34 cellular contexts compared by ENCODE assay signal in the genomic region with DNA sequence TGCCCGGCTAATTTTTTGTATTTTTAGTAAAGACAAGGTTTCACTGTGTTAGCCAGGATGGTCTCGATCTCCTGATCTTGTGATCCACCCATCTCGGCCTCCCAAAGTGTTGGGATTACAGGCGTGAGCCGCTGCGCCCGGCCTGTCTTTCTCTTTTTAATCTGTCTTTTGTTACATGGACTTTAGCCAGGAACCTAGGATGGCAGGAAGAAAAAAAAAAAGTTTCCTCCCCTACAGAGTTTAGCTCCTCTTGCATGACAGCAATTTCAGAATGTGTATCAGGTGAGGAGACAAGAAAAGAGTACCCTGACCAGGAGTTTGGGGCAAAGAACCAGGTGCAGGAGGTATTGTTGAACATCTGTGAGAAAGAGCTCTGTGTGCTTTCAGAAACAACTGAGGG. TPM values are rescaled to one million over a fixed set of nuclear protein-coding genes. Genes with fewer than 3 reads are reported as not detected.
DNase-seq lines count a peak whose midpoint lies in the region; ATAC-seq and TF ChIP-seq lines count a peak whose summit lies in the region.
"Had no signal": no experiment of that assay in that cellular context is flagged by ENCODE, and none has a peak within 500 bp of the region (broad histone marks: within the 10 kb centered on the region; RNA-seq: fewer than 3 reads in every experiment).

No MANE protein-coding gene starts in this region.

- peak; percentile 70 for ATAC-seq in WTC11
- ATAC-seq in foreskin keratinocyte, result no peak
- ATAC-seq in naive thymus-derived CD8-positive, alpha-beta T cell, result no peak
- ATAC-seq: gastrocnemius medialis; Panc1; right lobe of liver; stimulated activated naive CD8-positive, alpha-beta T cell treated with anti-CD3 and anti-CD28 coated beads, Interleukin-15, amount 100 ng/mL, for 72 hours had no signal

- peak; percentile 21 for DNase-seq in WTC11 (ENCODE audit: low spot score)
- peak; percentile 49 for DNase-seq in iPS-NIHi11 (ENCODE audit: low spot score)
- DNase-seq in foreskin keratinocyte, result no peak
- DNase-seq in retina, result no peak
- no peak for DNase-seq in NCI-H187 treated with DMSO at 0.1 percent for 48 hours (lab: John Stamatoyannopoulos, UW)
- DNase-seq in naive thymus-derived CD8-positive, alpha-beta T cell, result no peak
- DNase-seq: activated CD4-positive, alpha-beta memory T cell treated with anti-CD3 and anti-CD28 coated beads for 36 hours; activated CD4-positive, CD25-positive, alpha-beta regulatory T cell treated with anti-CD3 and anti-CD28 coated beads, Interleukin-2, amount 50 U/mL, for 72 hours; activated naive CD4-positive, alpha-beta T cell treated with anti-CD3 and anti-CD28 coated beads, Interleukin-2, amount 10 ng/mL, durations not matched to agents 7 days and 5 days; amniotic stem cell; DMS79; gastrocnemius medialis; GF-D8; HFFc6; islet precursor cell; KBM-7; left ventricle myocardium inferior; mesenchymal stem cell; NCI-H1417; NCI-H2029 treated with DMSO at 0.1 percent for 48 hours; NCI-H524; NK-92 treated with Interleukin-12 subunit alpha and Interleukin-12 subunit beta, amount 100 ng/mL, for 24 hours; right lobe of liver; SHP77; stimulated activated CD8-positive, alpha-beta memory T cell treated with anti-CD3 and anti-CD28 coated beads, Interleukin-4, amount 100 ng/mL, for 48 hours; stimulated activated naive CD8-positive, alpha-beta T cell treated with anti-CD3 and anti-CD28 coated beads, Interleukin-15, amount 100 ng/mL, for 72 hours; thyroid gland had no signal

- H3K27ac Mint-ChIP-seq in WTC11, result peak overlapping the region; percentile 99
- peak overlapping the region in 3 of 10 donors; percentile 21 to 70 (median 24) for H3K27ac Mint-ChIP-seq in naive thymus-derived CD8-positive, alpha-beta T cell
- H3K27ac Mint-ChIP-seq: activated CD4-positive, alpha-beta memory T cell treated with anti-CD3 and anti-CD28 coated beads for 36 hours; activated naive CD4-positive, alpha-beta T cell treated with anti-CD3 and anti-CD28 coated beads, Interleukin-2, amount 10 ng/mL, durations not matched to agents 7 days and 5 days; activated T-helper 1 cell treated with anti-CD3 and anti-CD28 coated beads, Interleukin-12 subunit alpha, Interleukin-12 subunit beta, Interleukin-2, Interleukin-4 antibody, amounts not matched to agents 30 ng/mL and 10 ng/mL and 1 ng/mL, durations not matched to agents 14 hours and 24 hours and 36 hours; brain; HFFc6; progenitor cell of endocrine pancreas; stimulated activated naive CD8-positive, alpha-beta T cell treated with anti-CD3 and anti-CD28 coated beads, Interleukin-15, amount 100 ng/mL, for 72 hours had no signal

- H3K9me3 ChIP-seq in HUES48 (ENCODE audit: control insufficient read depth, insufficient read depth, low read length), result no peaks in the 10 kb centered on the region
- H3K9me3 ChIP-seq: gastrocnemius medialis, right lobe of liver, thyroid gland had no signal

- H3K4me1 ChIP-seq in HUES48 (ENCODE audit: control insufficient read depth, insufficient read depth, low read length) (peaks cover 55% of the 10 kb centered on the region), foreskin keratinocyte (no peaks in the 10 kb centered on the region)
- H3K4me1 ChIP-seq: gastrocnemius medialis, left ventricle myocardium inferior, thyroid gland had no signal

- H3K4me1 Mint-ChIP-seq in WTC11, result peaks cover 67% of the 10 kb centered on the region
- peaks cover 6 to 18% (median 9%) of the 10 kb centered on the region in 4 donors for H3K4me1 Mint-ChIP-seq in naive thymus-derived CD8-positive, alpha-beta T cell

- no peaks in the 10 kb centered on the region for H3K27me3 Mint-ChIP-seq in WTC11 (ENCODE audit: low read depth)
- no peaks in the 10 kb centered on the region for H3K27me3 Mint-ChIP-seq in naive thymus-derived CD8-positive, alpha-beta T cell
- H3K27me3 Mint-ChIP-seq: activated CD4-positive, alpha-beta memory T cell treated with anti-CD3 and anti-CD28 coated beads for 36 hours; activated naive CD4-positive, alpha-beta T cell treated with anti-CD3 and anti-CD28 coated beads, Interleukin-2, amount 10 ng/mL, durations not matched to agents 7 days and 5 days; stimulated activated naive CD8-positive, alpha-beta T cell treated with anti-CD3 and anti-CD28 coated beads, Interleukin-15, amount 100 ng/mL, for 72 hours had no signal

- H3K27me3 ChIP-seq in HUES48 (ENCODE audit: control insufficient read depth, insufficient read depth, low read length) (no peaks in the 10 kb centered on the region), foreskin keratinocyte (no peaks in the 10 kb centered on the region)
- H3K27me3 ChIP-seq: BLaER1 treated with 17β-estradiol and CSF1 and Interleukin-3, amounts not matched to agents 10 nM and 100 nM; gastrocnemius medialis; right lobe of liver; thyroid gland had no signal

- POLR2A ChIA-PET in WTC11 (lab: Charles Lee), result interaction anchor here (1.0 kb wide), 1 partner anchor 62 kb away, joined by 6 read pairs; a partner anchor contains a TSS
- POLR2A ChIA-PET in naive thymus-derived CD8-positive, alpha-beta T cell (lab: Charles Lee), result interaction anchor here (0.7 to 2.4 kb wide), 2 partner anchors 10 to 30 kb away, joined by 3 to 7 read pairs; no protein-coding TSS in a partner anchor

- H3K36me3 Mint-ChIP-seq in WTC11, result peaks cover under 1% of the 10 kb centered on the region
- H3K36me3 Mint-ChIP-seq in naive thymus-derived CD8-positive, alpha-beta T cell, result peaks cover 0 to under 1% (median under 1%) of the 10 kb centered on the region in 3 donors
- H3K36me3 Mint-ChIP-seq: activated naive CD4-positive, alpha-beta T cell treated with anti-CD3 and anti-CD28 coated beads, Interleukin-2, amount 10 ng/mL, durations not matched to agents 7 days and 5 days; brain had no signal

- peaks cover under 1% of the 10 kb centered on the region for H3K9me3 Mint-ChIP-seq in WTC11
- peaks cover 0 to 8% (median 2%) of the 10 kb centered on the region in 9 donors for H3K9me3 Mint-ChIP-seq in naive thymus-derived CD8-positive, alpha-beta T cell
- H3K9me3 Mint-ChIP-seq: HFFc6 had no signal

- CTCF ChIA-PET in WTC11 (lab: Charles Lee), result interaction anchor here (0.7 to 2.7 kb wide), 8 partner anchors 21 to 626 kb away, joined by 3 to 12 read pairs (median 3); a partner anchor contains a TSS

- no peaks in the 10 kb centered on the region for H3K36me3 ChIP-seq in HUES48 (ENCODE audit: control insufficient read depth, insufficient read depth, low read length)
- H3K36me3 ChIP-seq: BLaER1 treated with 17β-estradiol and CSF1 and Interleukin-3, amounts not matched to agents 10 nM and 100 nM; gastrocnemius medialis; left ventricle myocardium inferior; right lobe of liver; thyroid gland had no signal

- TF ChIP-seq CTCF in WTC11 (IDR thresholded peaks at IDR 0.05) (no peak), foreskin keratinocyte (conservative IDR thresholded peaks at IDR 0.05) (no peak)

- H3K4me3 ChIP-seq in HUES48 (ENCODE audit: low read depth, low read length), result no peak overlapping the region; the same call in 1 of the 2 replicates
- H3K4me3 ChIP-seq: BLaER1 treated with 17β-estradiol and CSF1 and Interleukin-3, amounts not matched to agents 10 nM and 100 nM; gastrocnemius medialis; left ventricle myocardium inferior; right lobe of liver; thyroid gland had no signal

- H3K27ac ChIP-seq in HUES48 (ENCODE audit: low read depth, low read length) (peak overlapping the region; percentile 96), foreskin keratinocyte (no peak overlapping the region)
- H3K27ac ChIP-seq: BLaER1 treated with 17β-estradiol and CSF1 and Interleukin-3, amounts not matched to agents 10 nM and 100 nM; gastrocnemius medialis; left ventricle myocardium inferior; right lobe of liver; thyroid gland had no signal

- H3K4me3 Mint-ChIP-seq in WTC11, result peak overlapping the region; percentile 28; the same call in 1 of the 2 replicates
- H3K4me3 Mint-ChIP-seq in naive thymus-derived CD8-positive, alpha-beta T cell, result no peak overlapping the region
- H3K4me3 Mint-ChIP-seq: activated CD4-positive, alpha-beta memory T cell treated with anti-CD3 and anti-CD28 coated beads for 36 hours; activated naive CD4-positive, alpha-beta T cell treated with anti-CD3 and anti-CD28 coated beads, Interleukin-2, amount 10 ng/mL, durations not matched to agents 7 days and 5 days; activated T-helper 1 cell treated with anti-CD3 and anti-CD28 coated beads, Interleukin-12 subunit alpha, Interleukin-12 subunit beta, Interleukin-2, Interleukin-4 antibody, amounts not matched to agents 30 ng/mL and 10 ng/mL and 1 ng/mL, durations not matched to agents 14 hours and 24 hours and 36 hours; brain; HFFc6; stimulated activated naive CD8-positive, alpha-beta T cell treated with anti-CD3 and anti-CD28 coated beads, Interleukin-15, amount 100 ng/mL, for 72 hours had no signal

- peak overlapping the region; percentile 28 for H3K9ac ChIP-seq in HUES48 (ENCODE audit: low read depth, low read length)
- H3K9ac ChIP-seq: BLaER1 treated with 17β-estradiol and CSF1 and Interleukin-3, amounts not matched to agents 10 nM and 100 nM had no signal

TF ChIP-seq in WTC11, 78 proteins besides CTCF, POLR2A, EP300 and RAD21 (continues in another document):
- no peak for TF ChIP-seq HMGA2 (CRISPR knock-in tag; IDR thresholded peaks at IDR 0.05)
- TF ChIP-seq, protein P1, sequence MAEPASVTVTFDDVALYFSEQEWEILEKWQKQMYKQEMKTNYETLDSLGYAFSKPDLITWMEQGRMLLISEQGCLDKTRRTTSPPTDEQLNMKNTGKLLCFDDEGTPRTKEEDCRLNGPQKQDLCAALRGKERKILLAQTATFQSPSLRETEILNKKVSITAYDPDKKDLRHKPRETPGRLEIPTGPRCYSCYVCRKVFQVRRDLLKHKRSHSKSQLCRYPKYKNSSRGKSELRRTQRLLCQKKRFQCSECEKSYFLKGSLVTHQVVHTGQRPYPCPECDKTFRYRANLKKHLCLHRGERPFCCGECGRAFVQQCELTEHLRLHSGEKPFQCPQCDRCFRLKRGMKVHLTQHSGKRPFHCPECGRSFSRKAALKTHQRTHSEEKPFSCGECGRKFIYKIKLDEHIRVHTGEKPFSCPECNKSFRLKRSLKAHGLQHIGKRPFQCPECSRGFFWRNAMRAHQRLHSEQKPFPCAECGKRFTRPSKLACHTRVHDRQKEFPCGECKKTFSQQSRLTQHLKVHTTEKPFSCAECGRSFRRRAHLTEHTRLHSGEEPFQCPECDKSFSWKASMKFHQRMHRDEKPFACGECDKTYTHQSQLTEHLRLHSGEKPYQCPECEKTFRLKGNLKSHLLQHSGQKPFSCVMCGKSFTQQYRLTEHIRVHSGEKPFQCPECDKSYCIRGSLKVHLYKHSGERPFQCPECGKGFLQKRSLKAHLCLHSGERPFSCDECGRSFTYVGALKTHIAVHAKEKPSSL (CRISPR knock-in tag; conservative IDR thresholded peaks at IDR 0.05), result 0 out of 2 replicates have a peak, but pooled peaks have one; percentile 38
- no peak for TF ChIP-seq NFE2L1 (CRISPR knock-in tag; IDR thresholded peaks at IDR 0.05)
- TF ChIP-seq SP1 (CRISPR knock-in tag; conservative IDR thresholded peaks at IDR 0.05), result 0 out of 2 replicates have a peak, but pooled peaks have one; percentile 22

RNA-seq across cellular contexts. Expression of a gene that starts 21.4 kb away (rescaled TPM):
- total RNA-seq in WTC11 (2021), result 0.07 to 0.16 TPM (median 0.15 TPM) in 3 replicates
- total RNA-seq in foreskin keratinocyte, result not detected in 2 replicates
- polyA plus RNA-seq in foreskin keratinocyte, result not detected in 2 replicates
- 1 to 10 TPM in 1 of 2 experiments, under 1 TPM in 1; 0.96 to 1.7 TPM for total RNA-seq in naive thymus-derived CD8-positive, alpha-beta T cell
- under 1 TPM in 2 of 3 donors, not detected in 1; 0.11 to 0.65 TPM for polyA plus RNA-seq in naive thymus-derived CD8-positive, alpha-beta T cell
- total RNA-seq: MCF 10A, progenitor cell of endocrine pancreas had no signal

Comparison
In these comparisons a context has a peak if more than half of its experiments do, and no peak if none do; other contexts are left out.
1. DNase-seq: peak in WTC11 (single experiment) and iPS-NIHi11 (single experiment); none in foreskin keratinocyte (0 of 2), retina (single experiment), NCI-H187 treated with DMSO at 0.1 percent for 48 hours (single experiment) and naive thymus-derived CD8-positive, alpha-beta T cell (0 of 10).